18 cellular contexts compared by ENCODE assay signal in the genomic region with DNA sequence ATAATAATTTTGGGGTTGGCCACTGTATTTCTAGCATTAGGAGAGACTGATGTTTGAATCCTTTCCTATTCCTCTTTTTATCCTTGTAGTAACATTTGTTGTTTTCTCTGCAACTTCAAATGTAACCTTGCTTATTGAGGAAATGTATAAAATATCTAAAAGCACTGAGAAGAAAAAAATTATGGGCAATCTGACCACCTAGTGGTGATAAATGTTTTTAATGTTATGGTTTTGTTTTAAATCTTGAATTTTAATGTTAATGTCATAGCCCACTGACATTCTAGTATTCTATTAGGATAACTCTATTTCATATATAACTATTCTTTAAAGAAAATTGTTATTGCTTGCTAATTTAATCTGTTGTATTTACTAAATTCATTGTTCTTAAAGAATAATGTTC.
"Had no signal": no experiment of that assay in that cellular context is flagged by ENCODE, and none has a peak within 500 bp of the region (broad histone marks: within the 10 kb centered on the region; RNA-seq: fewer than 3 reads in every experiment).

No MANE protein-coding gene starts in this region.

- H3K4me3 ChIP-seq: lower lobe of right lung, stomach had no signal

- H3K9me3 ChIP-seq: lower lobe of right lung, stomach had no signal

- ATAC-seq: activated T-cell treated with anti-CD3 and anti-CD28 coated beads, Interleukin-2, amount 50 U/mL, for 72 hours; effector memory CD8-positive, alpha-beta T cell; lower lobe of right lung; natural killer cell; T-cell had no signal

- H3K4me1 ChIP-seq: lower lobe of right lung, stomach had no signal

- FAIRE-seq: bronchial epithelial cell, frontal cortex, keratinocyte had no signal

- DNase-seq: activated CD4-positive, alpha-beta T cell treated with anti-CD3 and anti-CD28 coated beads, Interleukin-2, amount 10 ng/mL, durations not matched to agents 7 days and 5 days; activated CD8-positive, alpha-beta memory T cell treated with anti-CD3 and anti-CD28 coated beads for 24 hours; activated gamma-delta T cell; activated T-cell treated with anti-CD3 and anti-CD28 coated beads, Interleukin-2, amount 50 U/mL, for 72 hours; effector memory CD8-positive, alpha-beta T cell; head of caudate nucleus; lower lobe of right lung; natural killer cell; nucleus accumbens; posterior cingulate gyrus; stimulated activated CD4-positive, alpha-beta T cell treated with anti-CD3 and anti-CD28 coated beads, Interleukin-15, amount 100 ng/mL, for 24 hours; stimulated activated CD4-positive, alpha-beta T cell treated with anti-CD3 and anti-CD28 coated beads, Interleukin-2, amount 100 ng/mL, for 48 hours; stomach; T-cell; trophoblast cell had no signal

- H3K36me3 ChIP-seq: lower lobe of right lung, stomach had no signal

- H3K27ac ChIP-seq: lower lobe of right lung, stomach had no signal

- H3K27me3 ChIP-seq: stomach had no signal
